Comparison of ENCODE assay signal across 8 cellular contexts in genomic region chr4:82890913-82891727, GRCh38. TPM values are rescaled to one million over a fixed set of nuclear protein-coding genes. Genes with fewer than 3 reads are reported as not detected.
DNase-seq lines count a peak whose midpoint lies in the region; ATAC-seq lines count a peak whose summit lies in the region.

Gene SEC31A, minus strand, starts transcription at chr4:82891153. Its CDS starts 9,217 bp downstream, at chr4:82881936.

- peak; percentile 90 for ATAC-seq in GM21360 (IDR thresholded peaks at IDR 0.05; ENCODE audit: unreplicated experiment)
- ATAC-seq in effector memory CD8-positive, alpha-beta T cell (replicated peaks): peak; percentile 92
- ATAC-seq in memory B cell (ENCODE audit: low read depth): peak; percentile 92

- H3K27ac Mint-ChIP-seq in effector memory CD8-positive, alpha-beta T cell: peak within 1 kb of the TSS; percentile 97 to 99
- H3K27ac Mint-ChIP-seq in memory B cell: peak within 1 kb of the TSS; percentile 96

- H3K4me3 Mint-ChIP-seq in effector memory CD8-positive, alpha-beta T cell: peak within 1 kb of the TSS; percentile 91 to 95
- H3K4me3 Mint-ChIP-seq in memory B cell: peak within 1 kb of the TSS; percentile 95

- no peaks in the 10 kb centered on the region for H3K9me3 Mint-ChIP-seq in effector memory CD8-positive, alpha-beta T cell
- no peaks in the 10 kb centered on the region for H3K9me3 Mint-ChIP-seq in memory B cell

- H3K36me3 Mint-ChIP-seq in effector memory CD8-positive, alpha-beta T cell (ENCODE audit: insufficient read depth): peaks cover 54% of the 10 kb centered on the region
- peaks cover 9% of the 10 kb centered on the region for H3K36me3 Mint-ChIP-seq in memory B cell

- DNase-seq in COLO668 (lab: John Stamatoyannopoulos, UW; ENCODE audit: unreplicated experiment): peak; percentile 97
- peak; percentile 95 for DNase-seq in HT1080 (ENCODE audit: low read depth)
- DNase-seq in NOMO-1 (lab: John Stamatoyannopoulos, UW; ENCODE audit: unreplicated experiment in 2 of 2): peak; percentile 93 to 95
- peak; percentile 92 to 95 for DNase-seq in activated CD8-positive, alpha-beta memory T cell treated with anti-CD3 and anti-CD28 coated beads for 4 hours (ENCODE audit: low read depth in 2 of 2)
- peak; percentile 94 to 96 (median 96) for DNase-seq in effector memory CD8-positive, alpha-beta T cell
- DNase-seq in memory B cell (ENCODE audit: low spot score in 2 of 2): peak; percentile 92 to 94
- DNase-seq in stimulated activated CD8-positive, alpha-beta memory T cell treated with anti-CD3 and anti-CD28 coated beads, Interleukin-12 subunit alpha, Interleukin-12 subunit beta, amount 100 ng/mL, for 24 hours (ENCODE audit: extremely low read depth): peak; percentile 95

- H3K4me1 Mint-ChIP-seq in effector memory CD8-positive, alpha-beta T cell (ENCODE audit: low read depth in 2 of 2): peaks cover 15 to 24% of the 10 kb centered on the region in 2 donors
- H3K4me1 Mint-ChIP-seq in memory B cell: peaks cover 11% of the 10 kb centered on the region

- H3K27me3 Mint-ChIP-seq in effector memory CD8-positive, alpha-beta T cell: no peaks in the 10 kb centered on the region
- H3K27me3 Mint-ChIP-seq in memory B cell: no peaks in the 10 kb centered on the region

RNA-seq across cellular contexts. Expression of gene SEC31A, which starts in this region (rescaled TPM):
- total RNA-seq in HT1080 (2014; rRNA removed; shearing (Covaris generic)): 65.6 and 93.7 TPM in 2 replicates
- 92.6 and 115 TPM in 2 replicates for polyA plus RNA-seq in HT1080 (2015; cell fraction: cytosol; rRNA removed)
- 257 and 277 TPM in 2 replicates for polyA plus RNA-seq in HT1080 (2015; cell fraction: nucleus; rRNA removed)

Comparison
In these comparisons a context has a peak if more than half of its experiments do, and no peak if none do; other contexts are left out.
1. Peak in every context shown above with its lines: DNase-seq and ATAC-seq.